Comparison of ENCODE assay signal across 9 cellular contexts in the genomic region with DNA sequence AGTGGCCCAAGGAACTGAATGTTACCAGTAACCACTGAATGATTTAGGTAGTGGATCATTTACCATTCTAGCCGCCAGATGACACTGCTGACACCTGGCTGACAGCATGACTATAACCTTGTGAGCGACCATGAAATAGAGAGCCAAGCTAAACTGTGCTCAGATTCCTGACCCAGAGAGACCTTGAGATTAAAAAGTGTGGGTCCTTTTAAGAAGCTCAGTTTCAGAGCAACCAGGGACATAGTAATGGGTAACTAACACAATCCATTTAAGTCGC.
DNase-seq lines count a peak whose midpoint lies in the region; ATAC-seq, FAIRE-seq and TF ChIP-seq lines count a peak whose summit lies in the region.
"Had no signal": no experiment of that assay in that cellular context is flagged by ENCODE, and none has a peak within 500 bp of the region (broad histone marks: within the 10 kb centered on the region; RNA-seq: fewer than 3 reads in every experiment).

No MANE protein-coding gene starts in this region.

- no peak for TF ChIP-seq EP300 in HepG2 (IDR thresholded peaks at IDR 0.05; ENCODE audit: low read depth in 2 of 2, low read length in 2 of 2)
- TF ChIP-seq EP300 in HepG2 (CRISPR knock-in tag; IDR thresholded peaks at IDR 0.05; ENCODE audit: borderline replicate concordance): no peak

- no peak overlapping the region for H3K9ac ChIP-seq in HepG2 (ENCODE audit: insufficient read depth, low read depth, low read length)

- intact Hi-C loops in HepG2 (cut with micrococcal nuclease; ENCODE audit: unreplicated experiment): loop anchor here (1.0 kb wide), 1 partner anchor 569 kb away; no protein-coding TSS in a partner anchor

- in situ Hi-C loops in HepG2 (cut with HindIII; ENCODE audit: extremely low pct_ligation_motif_present, low pct_unique_long_range_greater_than_20kb): no loop called here

- H3K4me1 ChIP-seq in HepG2 (ENCODE audit: insufficient read depth, low read length): no peaks in the 10 kb centered on the region

- no peaks in the 10 kb centered on the region for H3K36me3 Mint-ChIP-seq in activated naive CD4-positive, alpha-beta T cell treated with anti-CD3 and anti-CD28 coated beads, Interleukin-2, amount 10 ng/mL, durations not matched to agents 7 days and 5 days

- H3K4me3 Mint-ChIP-seq in activated naive CD4-positive, alpha-beta T cell treated with anti-CD3 and anti-CD28 coated beads, Interleukin-2, amount 10 ng/mL, durations not matched to agents 7 days and 5 days: no peak overlapping the region

- H3K79me2 ChIP-seq in HepG2 (ENCODE audit: insufficient read depth, low read length): no peaks in the 10 kb centered on the region

- H3K4me1 Mint-ChIP-seq in activated naive CD4-positive, alpha-beta T cell treated with anti-CD3 and anti-CD28 coated beads, Interleukin-2, amount 10 ng/mL, durations not matched to agents 7 days and 5 days: no peaks in the 10 kb centered on the region

- H3K27me3 ChIP-seq in HepG2 (ENCODE audit: control insufficient read depth in 1 of 2, insufficient read depth in 2 of 2, low read length in 2 of 2): no peaks in the 10 kb centered on the region

- ATAC-seq in GM18498 (IDR thresholded peaks at IDR 0.05; ENCODE audit: unreplicated experiment): peak; percentile 76
- peak; percentile 92 for ATAC-seq in HG02678 (IDR thresholded peaks at IDR 0.05; ENCODE audit: unreplicated experiment)
- peak; percentile 81 for ATAC-seq in HepG2
- no peak for ATAC-seq in omental fat pad (ENCODE audit: low FRiP score)
- ATAC-seq in HG02571 (IDR thresholded peaks at IDR 0.05; ENCODE audit: unreplicated experiment): no peak

- no peak overlapping the region for H2AFZ ChIP-seq in HepG2 (ENCODE audit: low read length)

- no TSS peak for BruUV-seq in HepG2 (replicated peaks; lab: Mats Ljungman, UMichigan)

- H3K9me3 Mint-ChIP-seq in activated naive CD4-positive, alpha-beta T cell treated with anti-CD3 and anti-CD28 coated beads, Interleukin-2, amount 10 ng/mL, durations not matched to agents 7 days and 5 days: no peaks in the 10 kb centered on the region

- H4K20me1 ChIP-seq in HepG2 (ENCODE audit: insufficient read depth, low read length): no peaks in the 10 kb centered on the region

- no peak for TF ChIP-seq POLR2A in HepG2 (IDR thresholded peaks at IDR 0.05; ENCODE audit: insufficient read depth in 1 of 2, low read depth in 2 of 2, low read length in 2 of 2)

- H3K9me3 ChIP-seq in HepG2 (ENCODE audit: low read length): no peaks in the 10 kb centered on the region

- no peak for TF ChIP-seq RAD21 in HepG2 (CRISPR knock-in tag; IDR thresholded peaks at IDR 0.05)

- DNase-seq in RPMI7951 (ENCODE audit: low read depth) (peak; percentile 0), HepG2 (ENCODE audit: low spot score) (no peak), NCI-H187 (lab: John Stamatoyannopoulos, UW) (no peak), omental fat pad (ENCODE audit: low spot score) (no peak)
- no peak for DNase-seq in activated naive CD4-positive, alpha-beta T cell treated with anti-CD3 and anti-CD28 coated beads, Interleukin-2, amount 10 ng/mL, durations not matched to agents 7 days and 5 days
- DNase-seq: activated CD8-positive, alpha-beta memory T cell treated with anti-CD3 and anti-CD28 coated beads, Interleukin-2, amount 50 U/mL, for 4 hours had no signal

- H3K27ac Mint-ChIP-seq in activated naive CD4-positive, alpha-beta T cell treated with anti-CD3 and anti-CD28 coated beads, Interleukin-2, amount 10 ng/mL, durations not matched to agents 7 days and 5 days: no peak overlapping the region

- no peak overlapping the region for H3K4me3 ChIP-seq in HepG2 (replicated peaks in 1 of 3; ENCODE audit: insufficient read depth in 1 of 3, low read depth in 2 of 3, low read length in 3 of 3)

- no peaks in the 10 kb centered on the region for H3K36me3 ChIP-seq in HepG2 (replicated peaks in 1 of 2; ENCODE audit: control insufficient read depth in 1 of 2, insufficient read depth in 2 of 2, low read length in 2 of 2)

- CTCF ChIA-PET in HepG2 (lab: Yijun Ruan, JAX; ENCODE audit: low intra/inter-chr PET ratio, low total read pairs): no interaction called here
- CTCF ChIA-PET in activated naive CD4-positive, alpha-beta T cell treated with anti-CD3 and anti-CD28 coated beads, Interleukin-2, amount 10 ng/mL, durations not matched to agents 7 days and 5 days (lab: Charles Lee): no interaction called here

- H3K27ac ChIP-seq in HepG2 (ENCODE audit: extremely low read length, insufficient read depth, low read length): no peak overlapping the region

- WGBS in HepG2 (ENCODE audit: low lambda C conversion rate): 12% methylated on average over 3 of the region's 3 CpGs

- TF ChIP-seq CTCF in HepG2 (CRISPR knock-in tag; IDR thresholded peaks at IDR 0.05) (peak; percentile 46), omental fat pad (IDR thresholded peaks at IDR 0.05) (no peak)

- FAIRE-seq in HepG2 (lab: Jason Lieb, UNC): no peak

- no peaks in the 10 kb centered on the region for H3K27me3 Mint-ChIP-seq in activated naive CD4-positive, alpha-beta T cell treated with anti-CD3 and anti-CD28 coated beads, Interleukin-2, amount 10 ng/mL, durations not matched to agents 7 days and 5 days

- no peak overlapping the region for H3K4me2 ChIP-seq in HepG2 (ENCODE audit: low read depth, low read length)

- POLR2A ChIA-PET in HepG2 (lab: Yijun Ruan, JAX): no interaction called here

TF ChIP-seq in HepG2, 621 proteins besides CTCF, POLR2A, EP300 and RAD21 (continues in another document):
- TF ChIP-seq, protein P1, sequence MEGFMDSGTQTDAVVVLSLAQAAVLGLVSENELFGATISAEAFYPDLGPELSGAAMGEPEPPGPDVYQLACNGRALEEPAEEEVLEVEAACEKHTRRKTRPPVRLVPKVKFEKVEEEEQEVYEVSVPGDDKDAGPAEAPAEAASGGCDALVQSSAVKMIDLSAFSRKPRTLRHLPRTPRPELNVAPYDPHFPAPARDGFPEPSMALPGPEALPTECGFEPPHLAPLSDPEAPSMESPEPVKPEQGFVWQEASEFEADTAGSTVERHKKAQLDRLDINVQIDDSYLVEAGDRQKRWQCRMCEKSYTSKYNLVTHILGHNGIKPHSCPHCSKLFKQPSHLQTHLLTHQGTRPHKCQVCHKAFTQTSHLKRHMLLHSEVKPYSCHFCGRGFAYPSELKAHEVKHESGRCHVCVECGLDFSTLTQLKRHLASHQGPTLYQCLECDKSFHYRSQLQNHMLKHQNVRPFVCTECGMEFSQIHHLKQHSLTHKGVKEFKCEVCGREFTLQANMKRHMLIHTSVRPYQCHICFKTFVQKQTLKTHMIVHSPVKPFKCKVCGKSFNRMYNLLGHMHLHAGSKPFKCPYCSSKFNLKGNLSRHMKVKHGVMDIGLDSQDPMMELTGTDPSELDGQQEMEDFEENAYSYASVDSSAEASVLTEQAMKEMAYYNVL (CRISPR knock-in tag; IDR thresholded peaks at IDR 0.05; ENCODE audit: borderline replicate concordance): no peak
- TF ChIP-seq PCBP2 (optimal IDR thresholded peaks at IDR 0.05; ENCODE audit: low read depth, low read length, poor library complexity, severe bottlenecking): no peak
- TF ChIP-seq STAG1 (CRISPR knock-in tag; IDR thresholded peaks at IDR 0.05): peak; percentile 39
- no peak for TF ChIP-seq PHF21A (CRISPR knock-in tag; IDR thresholded peaks at IDR 0.05)
- TF ChIP-seq ZNF550 (CRISPR knock-in tag; IDR thresholded peaks at IDR 0.05; ENCODE audit: borderline replicate concordance): no peak
- no peak for TF ChIP-seq IKZF4 (CRISPR knock-in tag; IDR thresholded peaks at IDR 0.05; ENCODE audit: borderline replicate concordance, low read depth, not compliant biosample characterization)
- TF ChIP-seq SMC3 (IDR thresholded peaks at IDR 0.05; ENCODE audit: low read length): peak; percentile 17; the same call in 1 of the 2 replicates
- TF ChIP-seq, protein P2, sequence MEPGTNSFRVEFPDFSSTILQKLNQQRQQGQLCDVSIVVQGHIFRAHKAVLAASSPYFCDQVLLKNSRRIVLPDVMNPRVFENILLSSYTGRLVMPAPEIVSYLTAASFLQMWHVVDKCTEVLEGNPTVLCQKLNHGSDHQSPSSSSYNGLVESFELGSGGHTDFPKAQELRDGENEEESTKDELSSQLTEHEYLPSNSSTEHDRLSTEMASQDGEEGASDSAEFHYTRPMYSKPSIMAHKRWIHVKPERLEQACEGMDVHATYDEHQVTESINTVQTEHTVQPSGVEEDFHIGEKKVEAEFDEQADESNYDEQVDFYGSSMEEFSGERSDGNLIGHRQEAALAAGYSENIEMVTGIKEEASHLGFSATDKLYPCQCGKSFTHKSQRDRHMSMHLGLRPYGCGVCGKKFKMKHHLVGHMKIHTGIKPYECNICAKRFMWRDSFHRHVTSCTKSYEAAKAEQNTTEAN (CRISPR knock-in tag; conservative IDR thresholded peaks at IDR 0.05): no peak
- TF ChIP-seq ELF4 (CRISPR knock-in tag; IDR thresholded peaks at IDR 0.05; ENCODE audit: borderline replicate concordance): no peak
- no peak for TF ChIP-seq ZFX (CRISPR knock-in tag; IDR thresholded peaks at IDR 0.05; ENCODE audit: low read depth)

Comparison
In these comparisons a context has a peak if more than half of its experiments do, and no peak if none do; other contexts are left out.
1. ATAC-seq: peak in GM18498 (single experiment), HG02678 (single experiment) and HepG2 (single experiment); none in omental fat pad (single experiment) and HG02571 (single experiment).